20 cellular contexts compared by ENCODE assay signal in the genomic region with DNA sequence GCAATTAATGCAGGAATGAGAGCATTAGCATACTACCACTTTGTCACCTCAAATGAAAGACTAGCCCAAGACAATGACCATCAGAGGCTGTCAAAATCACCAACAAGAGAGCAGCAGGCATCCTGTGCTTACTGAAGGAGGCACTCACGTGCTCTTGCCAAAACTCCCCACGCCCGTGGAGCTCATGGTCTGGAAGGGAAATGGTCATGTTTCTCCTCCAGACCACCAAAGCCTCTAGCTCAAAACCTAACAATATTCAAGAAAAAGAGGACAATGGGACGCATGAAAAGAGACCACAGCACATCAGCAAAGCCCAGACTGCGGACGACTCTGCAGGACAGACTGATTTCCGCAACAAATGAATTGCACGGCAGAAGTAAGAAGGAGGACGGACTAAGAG. TPM values are rescaled to one million over a fixed set of nuclear protein-coding genes. Genes with fewer than 3 reads are reported as not detected.
DNase-seq lines count a peak whose midpoint lies in the region; ATAC-seq and TF ChIP-seq lines count a peak whose summit lies in the region.
"Had no signal": no experiment of that assay in that cellular context is flagged by ENCODE, and none has a peak within 500 bp of the region (broad histone marks: within the 10 kb centered on the region; RNA-seq: fewer than 3 reads in every experiment).

No MANE protein-coding gene starts in this region.

- peak overlapping the region; percentile 78 to 92 (median 84) for H3K27ac Mint-ChIP-seq in CD4-positive, CD25-positive, alpha-beta regulatory T cell
- peak overlapping the region; percentile 56; the same call in 1 of the 2 replicates for H3K27ac Mint-ChIP-seq in GM23338
- peak overlapping the region; percentile 93 for H3K27ac Mint-ChIP-seq in activated CD4-positive, alpha-beta memory T cell treated with anti-CD3 and anti-CD28 coated beads, Interleukin-2, amount 10 ng/mL, durations not matched to agents 7 days and 5 days
- peak overlapping the region; percentile 80 for H3K27ac Mint-ChIP-seq in memory B cell
- H3K27ac Mint-ChIP-seq in type B pancreatic cell, result no peak overlapping the region
- H3K27ac Mint-ChIP-seq in nephron progenitor cell, result no peak overlapping the region

- peak overlapping the region; percentile 47 for H3K4me3 ChIP-seq in CD4-positive, CD25-positive, alpha-beta regulatory T cell (ENCODE audit: low read depth, low read length)
- H3K4me3 ChIP-seq in GM23338 (no peak overlapping the region), smooth muscle cell (no peak overlapping the region)
- H3K4me3 ChIP-seq: coronary artery, K562 had no signal

- TF ChIP-seq CTCF in GM23338 (conservative IDR thresholded peaks at IDR 0.05; ENCODE audit: low read depth in 2 of 2) (peak in 1 of 2 experiments; percentile 28; a peak in 1 of 4 replicates), type B pancreatic cell (conservative IDR thresholded peaks at IDR 0.05) (no peak), nephron progenitor cell (IDR thresholded peaks at IDR 0.05) (no peak), smooth muscle cell (IDR thresholded peaks at IDR 0.05; ENCODE audit: borderline replicate concordance, insufficient read depth, poor library complexity, severe bottlenecking) (no peak)

- H3K27me3 ChIP-seq in CD4-positive, CD25-positive, alpha-beta regulatory T cell (ENCODE audit: control insufficient read depth, insufficient read depth, low read length), result no peaks in the 10 kb centered on the region
- H3K27me3 ChIP-seq in GM23338 (ENCODE audit: insufficient read depth), result no peaks in the 10 kb centered on the region
- no peaks in the 10 kb centered on the region for H3K27me3 ChIP-seq in smooth muscle cell (ENCODE audit: low read depth)

- H3K9ac ChIP-seq in smooth muscle cell (ENCODE audit: low read depth), result no peak overlapping the region

- H3K4me3 Mint-ChIP-seq in CD4-positive, CD25-positive, alpha-beta regulatory T cell, result peak overlapping the region; percentile 37 to 89 (median 68)
- H3K4me3 Mint-ChIP-seq in GM23338, result no peak overlapping the region
- H3K4me3 Mint-ChIP-seq in activated CD4-positive, alpha-beta memory T cell treated with anti-CD3 and anti-CD28 coated beads, Interleukin-2, amount 10 ng/mL, durations not matched to agents 7 days and 5 days, result peak overlapping the region; percentile 8
- no peak overlapping the region for H3K4me3 Mint-ChIP-seq in memory B cell
- no peak overlapping the region for H3K4me3 Mint-ChIP-seq in type B pancreatic cell
- no peak overlapping the region for H3K4me3 Mint-ChIP-seq in nephron progenitor cell

- H3K27ac ChIP-seq in CD4-positive, CD25-positive, alpha-beta regulatory T cell (ENCODE audit: insufficient read depth, low read length, poor library complexity, severe bottlenecking), result peak overlapping the region; percentile 98
- no peak overlapping the region; the same call in 1 of the 2 replicates for H3K27ac ChIP-seq in GM23338 (ENCODE audit: low read depth)
- no peak overlapping the region for H3K27ac ChIP-seq in smooth muscle cell (ENCODE audit: low read depth)
- H3K27ac ChIP-seq: coronary artery had no signal

- peaks cover 72% of the 10 kb centered on the region for H3K36me3 ChIP-seq in CD4-positive, CD25-positive, alpha-beta regulatory T cell (ENCODE audit: control insufficient read depth, insufficient read depth, low read length)
- no peaks in the 10 kb centered on the region for H3K36me3 ChIP-seq in GM23338 (ENCODE audit: insufficient read depth)
- no peaks in the 10 kb centered on the region for H3K36me3 ChIP-seq in smooth muscle cell (ENCODE audit: low read depth)

- ATAC-seq in CD4-positive, CD25-positive, alpha-beta regulatory T cell (ENCODE audit: low read depth in 2 of 2), result no peak
- ATAC-seq in GM23338, result no peak
- no peak for ATAC-seq in memory B cell (ENCODE audit: low read depth)
- no peak for ATAC-seq in GM19463 (IDR thresholded peaks at IDR 0.05; ENCODE audit: unreplicated experiment)
- ATAC-seq: esophagus mucosa, K562, left colon had no signal

- no peaks in the 10 kb centered on the region for H3K9me3 ChIP-seq in CD4-positive, CD25-positive, alpha-beta regulatory T cell (ENCODE audit: control insufficient read depth in 2 of 2, low read length in 2 of 2)
- no peaks in the 10 kb centered on the region for H3K9me3 ChIP-seq in smooth muscle cell (replicated peaks; ENCODE audit: low read depth)

- H3K9me3 Mint-ChIP-seq in CD4-positive, CD25-positive, alpha-beta regulatory T cell, result no peaks in the 10 kb centered on the region
- H3K9me3 Mint-ChIP-seq in GM23338 (no peaks in the 10 kb centered on the region), memory B cell (no peaks in the 10 kb centered on the region), type B pancreatic cell (no peaks in the 10 kb centered on the region), nephron progenitor cell (no peaks in the 10 kb centered on the region)
- H3K9me3 Mint-ChIP-seq in activated CD4-positive, alpha-beta memory T cell treated with anti-CD3 and anti-CD28 coated beads, Interleukin-2, amount 10 ng/mL, durations not matched to agents 7 days and 5 days, result no peaks in the 10 kb centered on the region

- H3K4me2 ChIP-seq in GM23338 (peak overlapping the region; percentile 45; the same call in 1 of the 2 replicates), smooth muscle cell (no peak overlapping the region)

- H3K4me1 Mint-ChIP-seq in CD4-positive, CD25-positive, alpha-beta regulatory T cell, result peaks cover 18 to 94% (median 65%) of the 10 kb centered on the region in 4 donors
- H3K4me1 Mint-ChIP-seq in GM23338, result peaks cover 48% of the 10 kb centered on the region
- H3K4me1 Mint-ChIP-seq in activated CD4-positive, alpha-beta memory T cell treated with anti-CD3 and anti-CD28 coated beads, Interleukin-2, amount 10 ng/mL, durations not matched to agents 7 days and 5 days, result peaks cover 95% of the 10 kb centered on the region
- peaks cover 58% of the 10 kb centered on the region for H3K4me1 Mint-ChIP-seq in memory B cell
- H3K4me1 Mint-ChIP-seq in type B pancreatic cell (ENCODE audit: unreplicated experiment), result no peaks in the 10 kb centered on the region
- H3K4me1 Mint-ChIP-seq in nephron progenitor cell, result peaks cover 43% of the 10 kb centered on the region

- CTCF ChIA-PET in activated CD4-positive, alpha-beta memory T cell treated with anti-CD3 and anti-CD28 coated beads, Interleukin-2, amount 10 ng/mL, durations not matched to agents 7 days and 5 days (lab: Charles Lee), result interaction anchor here (0.9 to 1.8 kb wide), 3 partner anchors 10 to 24 kb away, joined by 3 to 6 read pairs (median 4); no protein-coding TSS in a partner anchor

- H4K20me1 ChIP-seq in GM23338 (replicated peaks; ENCODE audit: insufficient read depth), result no peaks in the 10 kb centered on the region
- peaks cover 8% of the 10 kb centered on the region for H4K20me1 ChIP-seq in smooth muscle cell (ENCODE audit: low read depth)

- H3K27me3 Mint-ChIP-seq in CD4-positive, CD25-positive, alpha-beta regulatory T cell, result no peaks in the 10 kb centered on the region
- H3K27me3 Mint-ChIP-seq in GM23338 (ENCODE audit: insufficient read depth, low read depth, poor library complexity) (peaks cover 8% of the 10 kb centered on the region), memory B cell (no peaks in the 10 kb centered on the region), type B pancreatic cell (no peaks in the 10 kb centered on the region), nephron progenitor cell (ENCODE audit: low read depth, poor library complexity) (no peaks in the 10 kb centered on the region)
- no peaks in the 10 kb centered on the region for H3K27me3 Mint-ChIP-seq in activated CD4-positive, alpha-beta memory T cell treated with anti-CD3 and anti-CD28 coated beads, Interleukin-2, amount 10 ng/mL, durations not matched to agents 7 days and 5 days

- POLR2A ChIA-PET in activated CD4-positive, alpha-beta memory T cell treated with anti-CD3 and anti-CD28 coated beads, Interleukin-2, amount 10 ng/mL, durations not matched to agents 7 days and 5 days (lab: Charles Lee), result interaction anchor here (0.7 to 17.7 kb wide), 2 partner anchors 11 to 12 kb away, joined by 3 to 633 read pairs; partner anchors contain the start of gene AKNA

- no peak for DNase-seq in CD4-positive, CD25-positive, alpha-beta regulatory T cell
- DNase-seq in GM23338 (ENCODE audit: low spot score), result no peak
- no peak for DNase-seq in activated CD4-positive, alpha-beta memory T cell treated with anti-CD3 and anti-CD28 coated beads, Interleukin-2, amount 10 ng/mL, durations not matched to agents 7 days and 5 days
- DNase-seq in memory B cell (ENCODE audit: low spot score in 2 of 2), result no peak
- no peak for DNase-seq in type B pancreatic cell (ENCODE audit: extremely low spot score, unreplicated experiment)
- no peak for DNase-seq in nephron progenitor cell
- no peak for DNase-seq in smooth muscle cell (lab: John Stamatoyannopoulos, UW; ENCODE audit: unreplicated experiment)
- DNase-seq: H7; NCI-H1694 treated with DMSO at 0.1 percent for 48 hours; NCI-H524; stimulated activated CD4-positive, alpha-beta T cell treated with anti-CD3 and anti-CD28 coated beads, Interleukin-1b, Interleukin-23, amount 100 ng/mL, for 48 hours had no signal

- 85% methylated on average over 9 of the region's 9 CpGs for WGBS in smooth muscle cell (ENCODE audit: low lambda C conversion rate)

- H3F3A ChIP-seq in GM23338 (replicated peaks; ENCODE audit: low read depth), result peaks cover 5% of the 10 kb centered on the region; the same call in 1 of the 2 replicates
- H3F3A ChIP-seq in smooth muscle cell (ENCODE audit: low read depth), result no peaks in the 10 kb centered on the region

- no peaks in the 10 kb centered on the region for H3K9me2 ChIP-seq in GM23338 (ENCODE audit: insufficient read depth)

- H2AFZ ChIP-seq in GM23338 (no peak overlapping the region), smooth muscle cell (ENCODE audit: low read depth) (no peak overlapping the region)

- H3K79me2 ChIP-seq in GM23338 (replicated peaks; ENCODE audit: insufficient read depth) (no peaks in the 10 kb centered on the region), smooth muscle cell (ENCODE audit: low read depth) (no peaks in the 10 kb centered on the region)

- peaks cover 97% of the 10 kb centered on the region for H3K4me1 ChIP-seq in CD4-positive, CD25-positive, alpha-beta regulatory T cell (ENCODE audit: control insufficient read depth, insufficient read depth, low read length, poor library complexity, severe bottlenecking)
- H3K4me1 ChIP-seq in GM23338 (ENCODE audit: insufficient read depth) (peaks cover 42% of the 10 kb centered on the region), smooth muscle cell (ENCODE audit: low read depth) (no peaks in the 10 kb centered on the region)

- H3K36me3 Mint-ChIP-seq in CD4-positive, CD25-positive, alpha-beta regulatory T cell, result peaks cover 59% of the 10 kb centered on the region
- peaks cover 56% of the 10 kb centered on the region for H3K36me3 Mint-ChIP-seq in GM23338 (ENCODE audit: low read depth)
- peaks cover 92% of the 10 kb centered on the region for H3K36me3 Mint-ChIP-seq in activated CD4-positive, alpha-beta memory T cell treated with anti-CD3 and anti-CD28 coated beads, Interleukin-2, amount 10 ng/mL, durations not matched to agents 7 days and 5 days (ENCODE audit: low read depth)
- peaks cover 34% of the 10 kb centered on the region for H3K36me3 Mint-ChIP-seq in memory B cell
- peaks cover 13% of the 10 kb centered on the region for H3K36me3 Mint-ChIP-seq in type B pancreatic cell
- peaks cover 17% of the 10 kb centered on the region for H3K36me3 Mint-ChIP-seq in nephron progenitor cell (ENCODE audit: low read depth)

RNA-seq across cellular contexts. Expression of gene AKNA, which starts 12.8 kb away (rescaled TPM):
- 381 TPM for total RNA-seq in CD4-positive, CD25-positive, alpha-beta regulatory T cell
- polyA plus RNA-seq in CD4-positive, CD25-positive, alpha-beta regulatory T cell, result 10 to 100 TPM; 11.9 to 16.6 (median 14.5) TPM
- total RNA-seq in GM23338 (2014; rRNA removed; shearing (Covaris generic)), result 19.6 and 28.1 TPM in 2 replicates
- 9.0 and 11.2 TPM in 2 replicates for polyA plus RNA-seq in GM23338 (2016; fragmentation: Nextera tagmentation; extraction: Ambion mirVana)
- 100 to 1,000 TPM; 350 to 355 TPM for total RNA-seq in activated CD4-positive, alpha-beta memory T cell treated with anti-CD3 and anti-CD28 coated beads, Interleukin-2, amount 10 ng/mL, durations not matched to agents 7 days and 5 days
- 11.5 and 14.0 TPM in 2 replicates for total RNA-seq in type B pancreatic cell (ENCODE audit: low replicate concordance)
- total RNA-seq in smooth muscle cell, result 3.0 and 4.7 TPM in 2 replicates
- 2.8 and 3.2 TPM in 2 replicates for polyA plus RNA-seq in smooth muscle cell

RNA-seq across cellular contexts. Expression of gene ORM2, which starts 45.3 kb away (rescaled TPM):
- not detected for total RNA-seq in CD4-positive, CD25-positive, alpha-beta regulatory T cell
- not detected for polyA plus RNA-seq in CD4-positive, CD25-positive, alpha-beta regulatory T cell
- 0.76 TPM in 1 of 2 replicates, not detected in the other for total RNA-seq in GM23338 (2014; rRNA removed; shearing (Covaris generic))
- polyA plus RNA-seq in GM23338 (2016; fragmentation: Nextera tagmentation; extraction: Ambion mirVana), result 0.76 and 0.90 TPM in 2 replicates
- not detected for total RNA-seq in activated CD4-positive, alpha-beta memory T cell treated with anti-CD3 and anti-CD28 coated beads, Interleukin-2, amount 10 ng/mL, durations not matched to agents 7 days and 5 days
- total RNA-seq in type B pancreatic cell (ENCODE audit: low replicate concordance), result not detected in 2 replicates
- 0.27 TPM in 1 of 2 replicates, not detected in the other for total RNA-seq in smooth muscle cell
- polyA plus RNA-seq in smooth muscle cell, result not detected in 2 replicates
- total RNA-seq: activated CD8-positive, alpha-beta memory T cell treated with anti-CD3 and anti-CD28 coated beads for 36 hours; left colon; renal cortical epithelial cell; T-helper 1 cell treated with Interleukin-12 subunit alpha and Interleukin-12 subunit beta and Interleukin-4 antibody, amounts not matched to agents 30 ng/mL and 1 ng/mL, for 36 hours; urinary bladder had no signal
- polyA plus RNA-seq: K562 had no signal

RNA-seq across cellular contexts. Expression of gene ORM1, which starts 52.0 kb away (rescaled TPM):
- not detected for total RNA-seq in CD4-positive, CD25-positive, alpha-beta regulatory T cell
- polyA plus RNA-seq in CD4-positive, CD25-positive, alpha-beta regulatory T cell, result not detected
- not detected in 2 replicates for total RNA-seq in GM23338 (2014; rRNA removed; shearing (Covaris generic))
- polyA plus RNA-seq in GM23338 (2016; fragmentation: Nextera tagmentation; extraction: Ambion mirVana) (not detected in 2 replicates), smooth muscle cell (0.46 and 0.74 TPM in 2 replicates)
- not detected for total RNA-seq in activated CD4-positive, alpha-beta memory T cell treated with anti-CD3 and anti-CD28 coated beads, Interleukin-2, amount 10 ng/mL, durations not matched to agents 7 days and 5 days
- total RNA-seq in type B pancreatic cell (ENCODE audit: low replicate concordance) (0.65 and 1.6 TPM in 2 replicates), smooth muscle cell (not detected in 2 replicates)
- total RNA-seq: activated CD8-positive, alpha-beta memory T cell treated with anti-CD3 and anti-CD28 coated beads for 36 hours; H7; left colon; renal cortical epithelial cell; T-helper 1 cell treated with Interleukin-12 subunit alpha and Interleukin-12 subunit beta and Interleukin-4 antibody, amounts not matched to agents 30 ng/mL and 1 ng/mL, for 36 hours had no signal
- polyA plus RNA-seq: K562 had no signal

Comparison
In these comparisons a context has a peak if more than half of its experiments do, and no peak if none do; other contexts are left out.
1. H3K27ac Mint-ChIP-seq: peak in CD4-positive, CD25-positive, alpha-beta regulatory T cell (3 of 3), GM23338 (single experiment), activated CD4-positive, alpha-beta memory T cell treated with anti-CD3 and anti-CD28 coated beads, Interleukin-2, amount 10 ng/mL, durations not matched to agents 7 days and 5 days (single experiment) and memory B cell (single experiment); none in type B pancreatic cell (single experiment) and nephron progenitor cell (single experiment).
2. H3K4me3 Mint-ChIP-seq: peak in CD4-positive, CD25-positive, alpha-beta regulatory T cell (4 of 4) and activated CD4-positive, alpha-beta memory T cell treated with anti-CD3 and anti-CD28 coated beads, Interleukin-2, amount 10 ng/mL, durations not matched to agents 7 days and 5 days (single experiment); none in GM23338 (single experiment), memory B cell (single experiment), type B pancreatic cell (single experiment) and nephron progenitor cell (single experiment).
3. RNA of gene AKNA, which starts 12.8 kb away (total RNA-seq): 381 TPM in CD4-positive, CD25-positive, alpha-beta regulatory T cell (single experiment) and 350 to 355 TPM in activated CD4-positive, alpha-beta memory T cell treated with anti-CD3 and anti-CD28 coated beads, Interleukin-2, amount 10 ng/mL, durations not matched to agents 7 days and 5 days; 19.6 to 28.1 TPM in GM23338, 11.5 to 14.0 TPM in type B pancreatic cell and 3.0 to 4.7 TPM in smooth muscle cell; every median in the first group is over 10 times any median in the second.